1 cellular context compared by ENCODE assay signal in genomic region chr11:126358763-126359160, GRCh38.
TF ChIP-seq lines count a peak whose summit lies in the region.

No MANE protein-coding gene starts in this region.

TF ChIP-seq in H1, 55 proteins besides CTCF, POLR2A, EP300 and RAD21:
- no peak for TF ChIP-seq SRF (IDR thresholded peaks at IDR 0.05; ENCODE audit: low read depth, low read length)
- TF ChIP-seq SIX5 (IDR thresholded peaks at IDR 0.05; ENCODE audit: low read depth, low read length), result no peak
- no peak for TF ChIP-seq TCF12 (IDR thresholded peaks at IDR 0.05; ENCODE audit: low read depth, low read length)
- no peak for TF ChIP-seq SIRT6 (IDR thresholded peaks at IDR 0.05; ENCODE audit: low read length)
- TF ChIP-seq E2F6 (IDR thresholded peaks at IDR 0.05), result no peak
